In the genomic region with DNA sequence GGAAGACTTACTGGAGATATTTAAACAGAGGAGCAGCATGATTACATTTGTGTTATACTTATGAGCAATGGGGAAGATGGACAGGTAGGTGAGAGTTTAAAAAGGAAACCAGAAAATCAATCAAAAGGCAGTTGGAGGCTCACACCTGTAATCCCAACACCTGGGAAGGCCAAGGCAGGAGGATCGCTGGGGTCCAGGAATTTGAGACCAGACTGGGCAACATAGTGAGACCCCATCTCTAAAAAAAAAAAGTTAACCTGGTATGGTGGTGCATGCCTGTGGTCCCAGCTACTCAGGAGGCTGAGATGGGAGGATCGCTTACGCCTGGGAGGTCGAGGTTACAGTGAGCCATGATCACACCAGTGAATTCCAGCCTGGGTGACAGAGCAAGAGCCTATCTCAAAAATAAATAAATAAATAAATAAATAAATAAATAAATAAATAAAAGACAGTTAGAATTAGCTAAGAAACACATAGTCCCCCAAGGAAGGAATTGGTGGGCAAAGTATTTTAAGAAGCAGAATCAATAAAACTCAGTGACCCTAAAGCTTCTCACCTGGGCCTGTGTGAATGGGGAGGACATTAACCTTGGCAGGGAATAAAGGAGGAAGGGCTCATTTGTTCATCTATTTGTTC, we compare ENCODE assay signal across 26 cellular contexts.
"Had no signal": no experiment of that assay in that cellular context is flagged by ENCODE, and none has a peak within 500 bp of the region (broad histone marks: within the 10 kb centered on the region; RNA-seq: fewer than 3 reads in every experiment).

No MANE protein-coding gene starts in this region.

- H3K27ac ChIP-seq: VCaP had no signal

- DNase-seq: activated CD4-positive, alpha-beta T cell treated with anti-CD3 and anti-CD28 coated beads for 36 hours; activated CD4-positive, alpha-beta T cell treated with anti-CD3 and anti-CD28 coated beads, Interleukin-2, amount 50 U/mL, for 1 hour; activated CD8-positive, alpha-beta memory T cell treated with anti-CD3 and anti-CD28 coated beads, Interleukin-2, amount 50 U/mL, for 48 hours; activated CD8-positive, alpha-beta T cell treated with anti-CD3 and anti-CD28 coated beads, Interleukin-2, amount 10 ng/mL, durations not matched to agents 7 days and 5 days; activated gamma-delta T cell treated with Interleukin-2 at 50 U/mL for 16 hours; activated naive CD4-positive, alpha-beta T cell treated with anti-CD3 and anti-CD28 coated beads, Interleukin-2, amount 10 ng/mL, durations not matched to agents 7 days and 5 days; activated T-cell treated with anti-CD3 and anti-CD28 coated beads, Interleukin-2, amount 50 U/mL, for 1 hour; aorta; caudate nucleus; MM.1S; NCI-H1105; NCI-H1436; NCI-H1694 treated with DMSO at 0.1 percent for 48 hours; NCI-H2029 treated with DMSO at 0.1 percent for 48 hours; NCI-H345; NCI-H510A; NCI-H526 treated with DMSO at 0.1 percent for 48 hours; NK-92 treated with Interleukin-12 subunit alpha and Interleukin-12 subunit beta, amount 100 ng/mL, for 24 hours; OCI-M1; RPMI8226; SK-N-SH; T-helper 1 cell had no signal

- H3K27ac Mint-ChIP-seq: activated CD4-positive, alpha-beta T cell treated with anti-CD3 and anti-CD28 coated beads for 36 hours; activated CD8-positive, alpha-beta T cell treated with anti-CD3 and anti-CD28 coated beads, Interleukin-2, amount 10 ng/mL, durations not matched to agents 7 days and 5 days; activated naive CD4-positive, alpha-beta T cell treated with anti-CD3 and anti-CD28 coated beads, Interleukin-2, amount 10 ng/mL, durations not matched to agents 7 days and 5 days had no signal

- H3K36me3 Mint-ChIP-seq: activated naive CD4-positive, alpha-beta T cell treated with anti-CD3 and anti-CD28 coated beads, Interleukin-2, amount 10 ng/mL, durations not matched to agents 7 days and 5 days had no signal

- H3K4me3 Mint-ChIP-seq: activated CD4-positive, alpha-beta T cell treated with anti-CD3 and anti-CD28 coated beads for 36 hours; activated CD8-positive, alpha-beta T cell treated with anti-CD3 and anti-CD28 coated beads, Interleukin-2, amount 10 ng/mL, durations not matched to agents 7 days and 5 days; activated naive CD4-positive, alpha-beta T cell treated with anti-CD3 and anti-CD28 coated beads, Interleukin-2, amount 10 ng/mL, durations not matched to agents 7 days and 5 days had no signal

- H3K9me3 ChIP-seq: breast epithelium, SK-N-SH had no signal

- H3K27me3 Mint-ChIP-seq: activated CD4-positive, alpha-beta T cell treated with anti-CD3 and anti-CD28 coated beads for 36 hours had no signal

- H3K36me3 ChIP-seq: breast epithelium had no signal

- H3K27me3 ChIP-seq: breast epithelium had no signal

- ATAC-seq: activated CD4-positive, alpha-beta T cell treated with anti-CD3 and anti-CD28 coated beads for 36 hours; activated CD8-positive, alpha-beta T cell treated with anti-CD3 and anti-CD28 coated beads, Interleukin-2, amount 10 ng/mL, durations not matched to agents 7 days and 5 days; Panc1; Right ventricle myocardium inferior had no signal

- H3K9ac ChIP-seq: SK-N-SH had no signal

- H3K9me3 Mint-ChIP-seq: activated naive CD4-positive, alpha-beta T cell treated with anti-CD3 and anti-CD28 coated beads, Interleukin-2, amount 10 ng/mL, durations not matched to agents 7 days and 5 days had no signal

- H3K4me3 ChIP-seq: breast epithelium had no signal

- H3K4me2 ChIP-seq: SK-N-SH had no signal
